ENCODE assay signal across 20 cellular contexts in genomic region chr13:112702341-112702982, GRCh38. TPM values are rescaled to one million over a fixed set of nuclear protein-coding genes. Genes with fewer than 3 reads are reported as not detected.
DNase-seq lines count a peak whose midpoint lies in the region; ATAC-seq and TF ChIP-seq lines count a peak whose summit lies in the region.
"Had no signal": no experiment of that assay in that cellular context is flagged by ENCODE, and none has a peak within 500 bp of the region (broad histone marks: within the 10 kb centered on the region; RNA-seq: fewer than 3 reads in every experiment).

No MANE protein-coding gene starts in this region.

- no peak overlapping the region for H4K8ac ChIP-seq in mesendoderm (ENCODE audit: low read depth, low read length)

- TF ChIP-seq EP300 in stomach (IDR thresholded peaks at IDR 0.05), result no peak

- TF ChIP-seq CTCF in HL-60 (IDR thresholded peaks at IDR 0.05; ENCODE audit: insufficient read depth, low read length) (no peak), adrenal gland (IDR thresholded peaks at IDR 0.05) (no peak), stomach (IDR thresholded peaks at IDR 0.05) (no peak), RWPE1 (conservative IDR thresholded peaks at IDR 0.05; ENCODE audit: low read depth) (no peak)

- H3K4ac ChIP-seq in mesendoderm (ENCODE audit: low read depth, low read length), result no peak overlapping the region

- no peak overlapping the region for H3K4me2 ChIP-seq in mesendoderm (ENCODE audit: low read length)

- H3K79me1 ChIP-seq in mesendoderm (ENCODE audit: low read length), result peaks cover 31% of the 10 kb centered on the region

- H3K4me1 ChIP-seq in adrenal gland (replicated peaks in 1 of 2) (peaks cover 9 to 13% of the 10 kb centered on the region in 2 donors), mesendoderm (ENCODE audit: control insufficient read depth, low read depth, low read length) (peaks cover 21% of the 10 kb centered on the region), stomach (peaks cover 4 to 39% (median 12%) of the 10 kb centered on the region in 4 donors)
- H3K4me1 ChIP-seq: tibial artery had no signal

- H3K56ac ChIP-seq in mesendoderm (ENCODE audit: low read length), result no peak overlapping the region

- H3K27ac Mint-ChIP-seq in activated naive CD8-positive, alpha-beta T cell treated with anti-CD3 and anti-CD28 coated beads for 36 hours, result no peak overlapping the region

- H3K9ac ChIP-seq in mesendoderm (ENCODE audit: low read length), result no peak overlapping the region

- no peak for TF ChIP-seq POLR2A in adrenal gland (IDR thresholded peaks at IDR 0.05)
- TF ChIP-seq POLR2A in stomach (IDR thresholded peaks at IDR 0.05), result no peak

- ATAC-seq in HG03139 (IDR thresholded peaks at IDR 0.05; ENCODE audit: unreplicated experiment), result no peak
- ATAC-seq: HepG2 had no signal

- no peaks in the 10 kb centered on the region for H3K9me3 Mint-ChIP-seq in activated naive CD8-positive, alpha-beta T cell treated with anti-CD3 and anti-CD28 coated beads for 36 hours
- H3K9me3 Mint-ChIP-seq: CD8-positive, alpha-beta memory T cell had no signal

- DNase-seq in HL-60 (ENCODE audit: low read depth in 1 of 2, low spot score in 1 of 2), result peak in 1 of 2 experiments; percentile 57
- peak in 4 of 7 donors; percentile 7 to 55 (median 14) for DNase-seq in adrenal gland
- DNase-seq in mesendoderm, result no peak
- DNase-seq in stomach, result peak; percentile 19
- no peak for DNase-seq in RWPE1 (ENCODE audit: low spot score)
- DNase-seq in activated naive CD8-positive, alpha-beta T cell treated with anti-CD3 and anti-CD28 coated beads for 36 hours, result no peak
- DNase-seq: activated T-cell treated with anti-CD3 and anti-CD28 coated beads for 4 hours; amniotic stem cell; caudate nucleus; CD8-positive, alpha-beta memory T cell; DMS79; mammary epithelial cell; NCI-H1417; NCI-H2107; NCI-H524; Right ventricle myocardium superior; stimulated activated naive CD4-positive, alpha-beta T cell had no signal

- H2AK5ac ChIP-seq in mesendoderm (ENCODE audit: low read length), result no peak overlapping the region

- POLR2A ChIA-PET in RWPE1 (lab: Yijun Ruan, JAX; ENCODE audit: low non-redundant PET), result no interaction called here

- H3K27me3 Mint-ChIP-seq in activated naive CD8-positive, alpha-beta T cell treated with anti-CD3 and anti-CD28 coated beads for 36 hours, result no peaks in the 10 kb centered on the region
- H3K27me3 Mint-ChIP-seq: CD8-positive, alpha-beta memory T cell had no signal

- no peak overlapping the region for H2BK5ac ChIP-seq in mesendoderm (ENCODE audit: low read length)

- H3K79me2 ChIP-seq in mesendoderm (ENCODE audit: control insufficient read depth, insufficient read depth, low read length), result peaks cover 34% of the 10 kb centered on the region

- H3K18ac ChIP-seq in mesendoderm (ENCODE audit: low read length), result no peak overlapping the region

- H3K4me1 Mint-ChIP-seq in activated naive CD8-positive, alpha-beta T cell treated with anti-CD3 and anti-CD28 coated beads for 36 hours, result peaks cover 30% of the 10 kb centered on the region

- CTCF ChIA-PET in RWPE1 (lab: Yijun Ruan, JAX), result no interaction called here

- H3K36me3 Mint-ChIP-seq in activated naive CD8-positive, alpha-beta T cell treated with anti-CD3 and anti-CD28 coated beads for 36 hours, result no peaks in the 10 kb centered on the region

- H4K5ac ChIP-seq in mesendoderm (ENCODE audit: low read length), result no peak overlapping the region

- H3K27ac ChIP-seq in HL-60 (replicated peaks), result 0 out of 2 replicates have a peak overlapping the region, but pooled peaks have one; percentile 3
- peak overlapping the region in 1 of 5 donors; percentile 65 for H3K27ac ChIP-seq in adrenal gland
- H3K27ac ChIP-seq in mesendoderm (ENCODE audit: low read depth, low read length), result no peak overlapping the region
- no peak overlapping the region for H3K27ac ChIP-seq in stomach
- no peak overlapping the region for H3K27ac ChIP-seq in RWPE1
- H3K27ac ChIP-seq: tibial artery had no signal

- no peaks in the 10 kb centered on the region for H3K27me3 ChIP-seq in HL-60 (ENCODE audit: insufficient read depth, poor library complexity, severe bottlenecking)
- H3K27me3 ChIP-seq in adrenal gland, result no peaks in the 10 kb centered on the region
- no peaks in the 10 kb centered on the region for H3K27me3 ChIP-seq in mesendoderm (ENCODE audit: insufficient read depth, low read length, poor library complexity)
- H3K27me3 ChIP-seq in stomach, result no peaks in the 10 kb centered on the region
- H3K27me3 ChIP-seq: tibial artery had no signal

- H3K23ac ChIP-seq in mesendoderm (ENCODE audit: low read length), result peak overlapping the region; percentile 6

- no peaks in the 10 kb centered on the region for H3K36me3 ChIP-seq in adrenal gland (replicated peaks in 1 of 2)
- no peaks in the 10 kb centered on the region for H3K36me3 ChIP-seq in mesendoderm (ENCODE audit: control insufficient read depth, insufficient read depth, low read length)
- no peaks in the 10 kb centered on the region for H3K36me3 ChIP-seq in stomach
- H3K36me3 ChIP-seq: tibial artery had no signal

- no peak overlapping the region for H2BK120ac ChIP-seq in mesendoderm (ENCODE audit: low read depth, low read length)

- no peaks in the 10 kb centered on the region for H3K9me3 ChIP-seq in adrenal gland (replicated peaks in 1 of 3)
- H3K9me3 ChIP-seq in stomach, result no peaks in the 10 kb centered on the region
- H3K9me3 ChIP-seq: tibial artery had no signal

- H3K4me3 ChIP-seq in HL-60 (replicated peaks; ENCODE audit: insufficient read depth, low read length) (no peak overlapping the region), adrenal gland (no peak overlapping the region), mesendoderm (ENCODE audit: low read length) (no peak overlapping the region), stomach (no peak overlapping the region)
- H3K4me3 ChIP-seq: tibial artery had no signal

- WGBS in adrenal gland, 4 donors, result 71 to 83% (median 77%) methylated on average over 29 to 31 of the region's 31 CpGs
- WGBS in mesendoderm (ENCODE audit: extremely low coverage, insufficient coverage, low lambda C conversion rate), result no CpG with 5 or more reads among the region's 31 CpGs
- 90 to 95% (median 93%) methylated on average over 29 to 31 of the region's 31 CpGs for whole genome bisulfite sequencing in stomach, 5 donors

- intact Hi-C loops in adrenal gland (cut with DNase I), result no loop called here
- intact Hi-C loops in stomach (cut with DNase I; ENCODE audit: low total_unique reads), result no loop called here

- H3K4me3 Mint-ChIP-seq in activated naive CD8-positive, alpha-beta T cell treated with anti-CD3 and anti-CD28 coated beads for 36 hours, result no peak overlapping the region
- H3K4me3 Mint-ChIP-seq: CD8-positive, alpha-beta memory T cell had no signal

- H2BK15ac ChIP-seq in mesendoderm (replicated peaks; ENCODE audit: low read depth), result no peak overlapping the region

RNA-seq across cellular contexts. Expression of gene ATP11A, which starts 12.6 kb away (rescaled TPM):
- total RNA-seq in adrenal gland, result 10 to 100 TPM; 25.6 to 94.1 (median 44.8) TPM
- polyA plus RNA-seq in adrenal gland, result 10 to 100 TPM in 2 of 3 donors, 1 to 10 TPM in 1; 6.0 to 24.7 (median 11.4) TPM
- polyA plus RNA-seq in mesendoderm (2013, experiment 1 of 2), result 12.6 TPM
- polyA plus RNA-seq in mesendoderm (2013, experiment 2 of 2), result 12.0 TPM
- total RNA-seq in stomach, result 10 to 100 TPM in 4 of 5 donors, 1 to 10 TPM in 1; 9.9 to 70.9 (median 17.8) TPM
- 1 to 10 TPM; 1.1 to 2.5 (median 1.3) TPM for polyA plus RNA-seq in stomach
- 10 to 100 TPM; 27.6 to 32.5 TPM for total RNA-seq in activated naive CD8-positive, alpha-beta T cell treated with anti-CD3 and anti-CD28 coated beads for 36 hours

Comparison
In these comparisons a context has a peak if more than half of its experiments do, and no peak if none do; other contexts are left out.
1. DNase-seq: peak in adrenal gland (4 of 7) and stomach (single experiment); none in mesendoderm (single experiment), RWPE1 (single experiment) and activated naive CD8-positive, alpha-beta T cell treated with anti-CD3 and anti-CD28 coated beads for 36 hours (single experiment).